ENCODE assay signal across 12 cellular contexts in the genomic region with DNA sequence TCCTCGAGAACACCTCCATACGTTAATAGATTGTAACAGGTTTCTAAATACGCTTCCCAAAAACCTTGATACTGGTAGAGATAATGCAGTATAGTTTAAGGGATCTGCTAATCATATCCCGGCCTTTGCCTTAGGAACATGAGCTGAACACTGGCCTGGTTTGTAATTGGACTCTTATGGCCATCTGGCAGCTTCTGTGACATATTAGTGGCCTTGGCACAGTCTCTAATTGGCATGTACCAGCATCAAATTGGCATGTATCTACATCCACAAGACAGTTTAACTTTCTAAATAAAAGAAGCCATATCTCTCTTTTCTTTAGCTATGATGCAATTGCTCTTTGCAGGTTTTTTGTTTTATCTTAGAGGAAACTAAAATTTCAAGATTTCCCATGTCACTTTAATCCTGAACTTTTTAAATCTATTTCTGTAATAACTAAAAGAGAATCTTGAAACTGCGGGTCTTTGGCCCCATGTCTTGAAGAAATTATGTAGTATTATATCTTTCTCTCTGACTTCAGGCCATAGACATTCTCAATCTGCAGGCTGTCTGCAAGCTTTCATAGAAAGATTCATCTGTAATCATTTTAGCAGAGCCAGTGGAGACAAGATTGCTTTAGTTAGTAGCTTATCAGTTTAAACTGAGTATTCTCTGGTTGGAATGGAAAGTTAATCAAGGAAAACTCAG. TPM values are rescaled to one million over a fixed set of nuclear protein-coding genes. Genes with fewer than 3 reads are reported as not detected.
DNase-seq lines count a peak whose midpoint lies in the region; ATAC-seq and TF ChIP-seq lines count a peak whose summit lies in the region.
"Had no signal": no experiment of that assay in that cellular context is flagged by ENCODE, and none has a peak within 500 bp of the region (broad histone marks: within the 10 kb centered on the region; RNA-seq: fewer than 3 reads in every experiment).

No MANE protein-coding gene starts in this region.

- peaks cover 14% of the 10 kb centered on the region for H3K36me3 Mint-ChIP-seq in chondrocyte (ENCODE audit: low read depth)

- no peak overlapping the region for H4K8ac ChIP-seq in mesenchymal stem cell (ENCODE audit: low read length)

- H3K4me3 ChIP-seq in AG10803 (ENCODE audit: low read length): no peak overlapping the region
- H3K4me3 ChIP-seq in mesenchymal stem cell (ENCODE audit: insufficient read depth in 1 of 2, low read depth in 1 of 2, low read length in 2 of 2): peak overlapping the region in 1 of 2 experiments; percentile 0
- H3K4me3 ChIP-seq: dorsolateral prefrontal cortex had no signal

- H3K27me3 Mint-ChIP-seq in chondrocyte (ENCODE audit: low read depth): no peaks in the 10 kb centered on the region
- H3K27me3 Mint-ChIP-seq: activated CD4-positive, alpha-beta T cell treated with anti-CD3 and anti-CD28 coated beads, Interleukin-2, amount 10 ng/mL, durations not matched to agents 24 days and 14 days had no signal

- no peak overlapping the region for H4K91ac ChIP-seq in mesenchymal stem cell (ENCODE audit: low read length)

- no peak overlapping the region for H3K4me2 ChIP-seq in mesenchymal stem cell (ENCODE audit: low read length, poor library complexity, severe bottlenecking)

- H2BK5ac ChIP-seq in mesenchymal stem cell (ENCODE audit: low read depth, low read length, poor library complexity, severe bottlenecking): no peak overlapping the region

- H3K79me1 ChIP-seq in mesenchymal stem cell (replicated peaks; ENCODE audit: low read length, poor library complexity, severe bottlenecking): no peaks in the 10 kb centered on the region

- H3K4ac ChIP-seq in mesenchymal stem cell (ENCODE audit: low read depth in 1 of 2, low read length in 2 of 2): no peak overlapping the region

- peaks cover 53% of the 10 kb centered on the region for H3K4me1 Mint-ChIP-seq in chondrocyte (ENCODE audit: low read depth)
- H3K4me1 Mint-ChIP-seq: neural crest cell had no signal

- H2AK5ac ChIP-seq in mesenchymal stem cell (ENCODE audit: low read length, severe bottlenecking): no peak overlapping the region

- H3K14ac ChIP-seq in mesenchymal stem cell (ENCODE audit: low read length in 2 of 2): no peak overlapping the region

- no peak overlapping the region for H3K27ac ChIP-seq in mesenchymal stem cell (ENCODE audit: low read length, poor library complexity, severe bottlenecking)

- no peak for ATAC-seq in GM19467 (IDR thresholded peaks at IDR 0.05; ENCODE audit: unreplicated experiment)
- ATAC-seq in GM18502 (IDR thresholded peaks at IDR 0.05; ENCODE audit: poor library complexity, unreplicated experiment): no peak

- peak overlapping the region; percentile 79 for H3K27ac Mint-ChIP-seq in chondrocyte (ENCODE audit: unreplicated experiment)
- H3K27ac Mint-ChIP-seq: activated CD4-positive, alpha-beta T cell treated with anti-CD3 and anti-CD28 coated beads, Interleukin-2, amount 10 ng/mL, durations not matched to agents 24 days and 14 days had no signal

- H2BK120ac ChIP-seq in mesenchymal stem cell (ENCODE audit: low read depth, low read length): no peak overlapping the region

- peaks cover 0 to 3% of the 10 kb centered on the region in 2 experiments for H3K36me3 ChIP-seq in mesenchymal stem cell (ENCODE audit: control insufficient read depth in 1 of 2, insufficient read depth in 2 of 2, low read depth in 1 of 2, low read length in 2 of 2)

- no peak overlapping the region for H2BK12ac ChIP-seq in mesenchymal stem cell (ENCODE audit: low read length in 2 of 2)

- H2BK15ac ChIP-seq in mesenchymal stem cell (ENCODE audit: low read depth, poor library complexity, severe bottlenecking): no peak overlapping the region

- H3K9me3 ChIP-seq in mesenchymal stem cell (ENCODE audit: control insufficient read depth, low read length): peaks cover 11% of the 10 kb centered on the region

- TF ChIP-seq CTCF in AG10803 (conservative IDR thresholded peaks at IDR 0.05; ENCODE audit: low read length) (no peak), chondrocyte (IDR thresholded peaks at IDR 0.05) (no peak)

- no peak overlapping the region for H3K18ac ChIP-seq in mesenchymal stem cell (ENCODE audit: low read depth in 1 of 2, low read length in 2 of 2)

- peaks cover 18% of the 10 kb centered on the region for H3K9me3 Mint-ChIP-seq in chondrocyte (ENCODE audit: low read depth)

- H3K4me1 ChIP-seq in mesenchymal stem cell (ENCODE audit: control insufficient read depth, insufficient read depth, low read depth, low read length): no peaks in the 10 kb centered on the region

- no peak overlapping the region for H3K4me3 Mint-ChIP-seq in chondrocyte (ENCODE audit: unreplicated experiment)
- H3K4me3 Mint-ChIP-seq: activated CD4-positive, alpha-beta T cell treated with anti-CD3 and anti-CD28 coated beads, Interleukin-2, amount 10 ng/mL, durations not matched to agents 24 days and 14 days; neural crest cell had no signal

- H2AFZ ChIP-seq in mesenchymal stem cell (ENCODE audit: low read depth, low read length): no peak overlapping the region

- WGBS in mesenchymal stem cell: 100% methylated on average over 2 of the region's 5 CpGs

- H3K27me3 ChIP-seq in mesenchymal stem cell (ENCODE audit: control insufficient read depth in 1 of 2, insufficient read depth in 1 of 2, low read length in 2 of 2): no peaks in the 10 kb centered on the region
- H3K27me3 ChIP-seq: dorsolateral prefrontal cortex had no signal

- peak overlapping the region; percentile 81 for H3K9ac ChIP-seq in mesenchymal stem cell (ENCODE audit: low read length)

- peak; percentile 42 for DNase-seq in AG10803 (ENCODE audit: low read depth)
- peak; percentile 62 for DNase-seq in NCI-H2029 (lab: John Stamatoyannopoulos, UW)
- no peak for DNase-seq in chondrocyte (ENCODE audit: low spot score)
- DNase-seq in mesenchymal stem cell: no peak
- DNase-seq in SHP77 treated with DMSO at 0.1 percent for 48 hours (lab: John Stamatoyannopoulos, UW): no peak
- DNase-seq in NCI-H748 (lab: John Stamatoyannopoulos, UW; ENCODE audit: unreplicated experiment): no peak
- DNase-seq: activated CD4-positive, alpha-beta T cell treated with anti-CD3 and anti-CD28 coated beads, Interleukin-2, amount 10 ng/mL, durations not matched to agents 24 days and 14 days; activated naive CD4-positive, alpha-beta T cell treated with Interleukin-2 at 50 U/mL for 16 hours had no signal

- H3K23ac ChIP-seq in mesenchymal stem cell (ENCODE audit: low read length in 2 of 2): no peak overlapping the region

RNA-seq across cellular contexts. Expression of gene FILIP1L, which starts 44.7 kb away (rescaled TPM):
- total RNA-seq in chondrocyte: 61.9 to 122 TPM (median 119 TPM) in 3 replicates
- polyA plus RNA-seq in mesenchymal stem cell (2013, experiment 1 of 2): 200 TPM
- polyA plus RNA-seq in mesenchymal stem cell (2013, experiment 2 of 2): 198 TPM

Comparison
In these comparisons a context has a peak if more than half of its experiments do, and no peak if none do; other contexts are left out.
1. DNase-seq: peak in AG10803 (single experiment) and NCI-H2029 (single experiment); none in chondrocyte (single experiment), mesenchymal stem cell (single experiment), SHP77 treated with DMSO at 0.1 percent for 48 hours (single experiment) and NCI-H748 (single experiment).